28 cellular contexts compared by ENCODE assay signal in genomic region chr12:88720231-88720630, GRCh38.
DNase-seq lines count a peak whose midpoint lies in the region; FAIRE-seq and TF ChIP-seq lines count a peak whose summit lies in the region.
"Had no signal": no experiment of that assay in that cellular context is flagged by ENCODE, and none has a peak within 500 bp of the region (broad histone marks: within the 10 kb centered on the region; RNA-seq: fewer than 3 reads in every experiment).

No MANE protein-coding gene starts in this region.

- H3K4me2 ChIP-seq in keratinocyte (ENCODE audit: control insufficient read depth, extremely low read depth, insufficient read depth, low read depth, low read length) = no peak overlapping the region
- no peak overlapping the region for H3K4me2 ChIP-seq in PC-9
- H3K4me2 ChIP-seq: BLaER1 had no signal

- H3K4me1 ChIP-seq in keratinocyte (ENCODE audit: control insufficient read depth, extremely low read depth, insufficient read depth, low read length) (peaks cover 11% of the 10 kb centered on the region), PC-9 (replicated peaks; ENCODE audit: insufficient read depth) (no peaks in the 10 kb centered on the region), sigmoid colon (peaks cover 0 to 2% (median 0%) of the 10 kb centered on the region in 4 donors)
- H3K4me1 ChIP-seq: BE2C, BLaER1 had no signal

- TF ChIP-seq POLR2A in sigmoid colon (IDR thresholded peaks at IDR 0.05) = no peak

- H3K27ac ChIP-seq in VCaP (0 out of 2 replicates have a peak overlapping the region, but pooled peaks have one; percentile 10), keratinocyte (ENCODE audit: control insufficient read depth, insufficient read depth, low read length) (no peak overlapping the region), PC-9 (no peak overlapping the region), sigmoid colon (no peak overlapping the region)
- H3K27ac ChIP-seq: BLaER1 had no signal

- no peak for TF ChIP-seq EP300 in sigmoid colon (IDR thresholded peaks at IDR 0.05)

- H2AFZ ChIP-seq in keratinocyte (ENCODE audit: control insufficient read depth, low read length) (peak overlapping the region; percentile 21), PC-9 (no peak overlapping the region)

- H3K4me3 ChIP-seq in bronchial epithelial cell (ENCODE audit: low read depth, low read length) = no peak overlapping the region
- H3K4me3 ChIP-seq in keratinocyte (ENCODE audit: control insufficient read depth in 2 of 3, extremely low read depth in 1 of 3, insufficient read depth in 2 of 3, low read depth in 1 of 3, low read length in 3 of 3) = no peak overlapping the region
- no peak overlapping the region for H3K4me3 ChIP-seq in retinal pigment epithelial cell (ENCODE audit: low read length)
- no peak overlapping the region for H3K4me3 ChIP-seq in PC-9
- H3K4me3 ChIP-seq in sigmoid colon = no peak overlapping the region
- H3K4me3 ChIP-seq: BLaER1, GM12878 had no signal

- intact Hi-C loops in PC-9 (cut with micrococcal nuclease; ENCODE audit: unreplicated experiment) (no loop called here), sigmoid colon (cut with DNase I) (no loop called here)

- dilution Hi-C loops in keratinocyte (cut with MboI; ENCODE audit: extremely low pct_ligation_motif_present, low sequenced_read_pairs) = no loop called here

- BruUV-seq in PC-9 (replicated peaks; lab: Mats Ljungman, UMichigan) = no TSS peak

- no peaks in the 10 kb centered on the region for H3K9me1 ChIP-seq in keratinocyte (ENCODE audit: control insufficient read depth, extremely low read depth, insufficient read depth, low read length)

- H3K79me2 ChIP-seq in keratinocyte (ENCODE audit: control insufficient read depth, insufficient read depth, low read length) (no peaks in the 10 kb centered on the region), PC-9 (ENCODE audit: low read depth) (no peaks in the 10 kb centered on the region)

- POLR2A ChIA-PET in PC-9 (lab: Charles Lee; ENCODE audit: unreplicated experiment) = no interaction called here

- DNase-seq in bronchial epithelial cell (ENCODE audit: low read depth) = peak; percentile 64
- DNase-seq in keratinocyte (ENCODE audit: low read depth, low spot score) = no peak
- peak; percentile 4 for DNase-seq in retinal pigment epithelial cell (ENCODE audit: low read depth)
- no peak for DNase-seq in PC-9
- no peak for DNase-seq in dedifferentiated amniotic fluid mesenchymal stem cell (ENCODE audit: extremely low spot score)
- DNase-seq in sigmoid colon = no peak
- DNase-seq in NCI-H2171 (lab: John Stamatoyannopoulos, UW) = no peak
- DNase-seq: 8988T; ACHN; BE2C; C1 segment of cervical spinal cord; CD4-positive, alpha-beta memory T cell; CD4-positive, CD25-positive, alpha-beta regulatory T cell; CD8-positive, alpha-beta memory T cell; COR-L47; DMS 273 treated with DMSO at 0.1 percent for 48 hours; DMS153; DMS53; DMS79; DND-41; EL; GDM1 had no signal

- H3K9ac ChIP-seq in keratinocyte (ENCODE audit: control insufficient read depth, extremely low read depth, insufficient read depth, low read length) = no peak overlapping the region
- H3K9ac ChIP-seq: BLaER1 had no signal

- FAIRE-seq in bronchial epithelial cell (lab: Jason Lieb, UNC) (no peak), keratinocyte (lab: Jason Lieb, UNC) (no peak)
- FAIRE-seq: A204.1, GM12878, GM12892, GM18507 had no signal

- H3K27me3 ChIP-seq in bronchial epithelial cell (ENCODE audit: control insufficient read depth, insufficient read depth, low read length) (no peaks in the 10 kb centered on the region), keratinocyte (ENCODE audit: control insufficient read depth, extremely low read depth, insufficient read depth, low read length) (no peaks in the 10 kb centered on the region), PC-9 (ENCODE audit: insufficient read depth, low read depth) (no peaks in the 10 kb centered on the region), sigmoid colon (no peaks in the 10 kb centered on the region)
- H3K27me3 ChIP-seq: BE2C, BLaER1 had no signal

- CTCF ChIA-PET in PC-9 (lab: Charles Lee) = no interaction called here

- H3F3A ChIP-seq in PC-9 (ENCODE audit: insufficient read depth, low read depth) = no peaks in the 10 kb centered on the region

- H3K9me3 ChIP-seq in keratinocyte (ENCODE audit: control insufficient read depth, low read depth, low read length) (no peaks in the 10 kb centered on the region), PC-9 (ENCODE audit: insufficient read depth, low read depth) (no peaks in the 10 kb centered on the region), sigmoid colon (no peaks in the 10 kb centered on the region)
- H3K9me3 ChIP-seq: BE2C, BLaER1 had no signal

- H3K36me3 ChIP-seq in bronchial epithelial cell (ENCODE audit: control insufficient read depth, insufficient read depth, low read length) (no peaks in the 10 kb centered on the region), keratinocyte (ENCODE audit: control insufficient read depth in 2 of 2, extremely low read depth in 1 of 2, insufficient read depth in 2 of 2, low read length in 2 of 2) (no peaks in the 10 kb centered on the region), PC-9 (ENCODE audit: low read depth) (no peaks in the 10 kb centered on the region), sigmoid colon (no peaks in the 10 kb centered on the region)
- H3K36me3 ChIP-seq: BE2C, BLaER1 had no signal

- H4K20me1 ChIP-seq in keratinocyte (ENCODE audit: control insufficient read depth, extremely low read depth, insufficient read depth, low read length) (no peaks in the 10 kb centered on the region), PC-9 (ENCODE audit: insufficient read depth) (no peaks in the 10 kb centered on the region)
- H4K20me1 ChIP-seq: BLaER1 had no signal

- TF ChIP-seq CTCF in VCaP (conservative IDR thresholded peaks at IDR 0.05) (no peak), bronchial epithelial cell (IDR thresholded peaks at IDR 0.05; ENCODE audit: insufficient read depth, low read length, severe bottlenecking) (no peak), keratinocyte (optimal IDR thresholded peaks at IDR 0.05 in 1 of 3, IDR thresholded peaks at IDR 0.05 in 1 of 3, conservative IDR thresholded peaks at IDR 0.05 in 1 of 3; ENCODE audit: extremely low read depth in 1 of 3, insufficient read depth in 2 of 3, low read length in 3 of 3) (no peak), retinal pigment epithelial cell (conservative IDR thresholded peaks at IDR 0.05; ENCODE audit: low read depth, low read length) (no peak), PC-9 (conservative IDR thresholded peaks at IDR 0.05) (no peak), sigmoid colon (IDR thresholded peaks at IDR 0.05) (no peak)

- H3K9me2 ChIP-seq in PC-9 (ENCODE audit: insufficient read depth) = no peaks in the 10 kb centered on the region

Comparison
In these comparisons a context has a peak if more than half of its experiments do, and no peak if none do; other contexts are left out.
1. DNase-seq: peak in bronchial epithelial cell (single experiment) and retinal pigment epithelial cell (single experiment); none in keratinocyte (single experiment), PC-9 (0 of 2), dedifferentiated amniotic fluid mesenchymal stem cell (single experiment), sigmoid colon (single experiment) and NCI-H2171 (single experiment).